In the genomic region with DNA sequence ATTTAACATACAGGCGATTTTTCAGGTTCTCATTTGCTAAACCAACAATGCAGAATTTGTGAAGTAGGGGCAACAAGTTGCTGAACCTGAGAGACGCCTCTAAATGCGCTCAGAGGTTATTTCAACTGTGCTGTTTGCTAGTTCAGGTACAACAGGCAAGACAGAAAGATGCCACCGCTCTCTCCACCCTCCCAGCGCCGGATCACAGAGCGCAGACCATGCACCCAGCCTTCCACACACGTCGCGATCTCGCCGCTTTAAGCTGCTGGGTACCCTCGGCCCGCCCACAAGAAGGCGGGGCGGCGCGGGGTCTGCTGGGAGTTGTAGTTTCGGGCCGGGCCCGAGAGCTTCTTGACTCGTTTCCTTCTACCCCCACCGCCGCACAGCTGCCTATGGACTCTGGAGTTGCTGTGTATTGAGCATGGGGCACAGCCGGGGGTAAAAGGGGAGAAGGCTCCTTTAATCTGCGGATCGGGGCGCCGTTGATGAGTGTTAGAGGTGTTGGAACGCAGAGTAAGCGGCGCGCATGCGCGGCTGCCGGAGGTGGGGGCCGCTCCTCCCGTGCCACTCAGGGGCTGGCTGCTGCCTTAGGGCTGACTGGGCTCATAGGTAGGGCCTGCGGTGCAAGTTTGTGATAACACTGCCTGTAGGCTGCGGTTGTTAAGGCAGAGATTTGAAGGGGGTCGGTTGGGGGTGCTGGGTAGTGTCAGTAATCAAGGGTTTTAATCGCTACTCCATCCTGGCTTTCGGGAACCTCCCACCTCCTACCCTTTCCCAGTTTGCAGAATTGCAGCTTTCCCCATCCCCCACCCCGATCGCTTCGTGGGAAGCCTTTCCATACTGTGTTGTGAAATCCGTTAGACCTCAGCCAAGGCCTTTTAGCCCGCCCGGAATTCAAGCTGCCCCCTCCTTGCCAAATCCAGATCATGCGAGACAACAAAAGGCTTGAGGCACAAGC, we compare ENCODE assay signal across 8 cellular contexts. TPM values are rescaled to one million over a fixed set of nuclear protein-coding genes. Genes with fewer than 3 reads are reported as not detected.
DNase-seq lines count a peak whose midpoint lies in the region; ATAC-seq and TF ChIP-seq lines count a peak whose summit lies in the region.

No MANE protein-coding gene starts in this region.

- H3K9ac ChIP-seq in adipocyte (ENCODE audit: low read length): peak overlapping the region; percentile 95

- H3K27ac ChIP-seq in tibial nerve: peak overlapping the region; percentile 86 to 98 (median 94)

- TF ChIP-seq CTCF in GM12864 (IDR thresholded peaks at IDR 0.05; ENCODE audit: low read depth, low read length, missing control alignments): no peak
- peak in 1 of 5 experiments; percentile 19 for TF ChIP-seq CTCF in tibial nerve (IDR thresholded peaks at IDR 0.05)

- peak; percentile 100 for ATAC-seq in HG02759 (IDR thresholded peaks at IDR 0.05; ENCODE audit: unreplicated experiment)

- H3K9me3 ChIP-seq in adipocyte (ENCODE audit: control insufficient read depth, low read length) (no peaks in the 10 kb centered on the region), tibial nerve (no peaks in the 10 kb centered on the region)

- peak in 1 of 2 donors; percentile 32 for TF ChIP-seq POLR2A in tibial nerve (IDR thresholded peaks at IDR 0.05)

- WGBS in tibial nerve, 2 donors: 4% methylated on average over 41 to 50 of the region's 50 CpGs

- intact Hi-C loops in cardiac septum (cut with DNase I): loop anchor here (1.0 to 2.0 kb wide), 3 partner anchors 22 to 188 kb away; a partner anchor contains a TSS

- no peaks in the 10 kb centered on the region for H3K27me3 ChIP-seq in adipocyte (replicated peaks; ENCODE audit: control insufficient read depth, insufficient read depth, low read length)
- H3K27me3 ChIP-seq in tibial nerve: no peaks in the 10 kb centered on the region

- peak overlapping the region; percentile 62 for H3K4me3 ChIP-seq in GM12864 (ENCODE audit: low read depth, low read length)
- H3K4me3 ChIP-seq in adipocyte (ENCODE audit: low read length): peak overlapping the region; percentile 88
- H3K4me3 ChIP-seq in tibial nerve: peak overlapping the region; percentile 68 to 81 (median 76)

- peak; percentile 25 for DNase-seq in GM12864 (ENCODE audit: low read depth)
- DNase-seq in NCI-H1417 (lab: John Stamatoyannopoulos, UW): peak; percentile 76 to 98 (median 97)
- DNase-seq in SW480 (ENCODE audit: low spot score): peak; percentile 84
- DNase-seq in adipocyte (ENCODE audit: low read depth): peak; percentile 98
- DNase-seq in cardiac septum (ENCODE audit: low spot score): peak; percentile 95
- peak; percentile 90 for DNase-seq in pons (ENCODE audit: low spot score)
- peak; percentile 80 to 91 for DNase-seq in tibial nerve (ENCODE audit: low spot score in 2 of 2)

- H3K4me1 ChIP-seq in adipocyte (ENCODE audit: control insufficient read depth, insufficient read depth, low read length) (peaks cover 29% of the 10 kb centered on the region), tibial nerve (peaks cover 0 to 38% (median 16%) of the 10 kb centered on the region in 4 donors)

- H3K36me3 ChIP-seq in adipocyte (ENCODE audit: control insufficient read depth, insufficient read depth, low read length, severe bottlenecking) (no peaks in the 10 kb centered on the region), tibial nerve (no peaks in the 10 kb centered on the region)

- peak in 1 of 2 donors; percentile 94 for TF ChIP-seq EP300 in tibial nerve (IDR thresholded peaks at IDR 0.05)

RNA-seq across cellular contexts. Expression of a gene that starts 40.3 kb away (rescaled TPM):
- 5.4 TPM for total RNA-seq in cardiac septum
- 10 to 100 TPM; 59.2 to 84.1 (median 80.5) TPM for total RNA-seq in tibial nerve

Comparison
In these comparisons a context has a peak if more than half of its experiments do, and no peak if none do; other contexts are left out.
1. Peak in every context shown above with its lines: DNase-seq, ATAC-seq, H3K4me3 ChIP-seq and H3K27ac ChIP-seq.
2. DNase-seq: peak in every context shown above with its lines; median percentile 98 in adipocyte; 97 in NCI-H1417; 95 in cardiac septum; 90 in pons; 86 in tibial nerve; 84 in SW480; 25 in GM12864.